7 cellular contexts compared by ENCODE assay signal in the genomic region with DNA sequence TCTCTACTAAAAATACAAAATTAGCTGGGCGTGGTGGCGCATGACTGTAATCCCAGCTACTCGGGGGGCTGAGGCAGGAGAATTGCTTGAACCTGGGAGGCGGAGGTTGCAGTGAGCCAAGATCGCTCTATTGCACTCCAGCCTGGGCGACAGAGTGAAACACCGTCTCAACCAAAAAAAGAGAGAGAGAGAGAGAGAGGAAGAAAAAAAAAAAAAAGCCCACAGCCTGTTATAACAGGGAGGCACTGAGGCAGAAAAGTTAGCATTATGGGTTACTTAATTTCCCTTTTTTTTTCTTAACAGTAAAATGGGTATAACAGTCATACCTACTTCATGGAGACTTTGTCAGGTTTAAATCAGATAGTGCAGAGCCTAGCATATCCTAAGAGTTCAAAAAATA.
DNase-seq lines count a peak whose midpoint lies in the region; ATAC-seq, FAIRE-seq and TF ChIP-seq lines count a peak whose summit lies in the region.
"Not testable (repeated sequence)": the region's sequence is repeated elsewhere in the genome, so short reads cannot be mapped to it uniquely, and the experiment has no call there.

No MANE protein-coding gene starts in this region.

- TF ChIP-seq CTCF in activated B cell treated with CpG ODN at 0.5 μM for 24 hours (IDR thresholded peaks at IDR 0.05); spleen (IDR thresholded peaks at IDR 0.05 in 8 of 11, conservative IDR thresholded peaks at IDR 0.05 in 3 of 11); testis (IDR thresholded peaks at IDR 0.05): not testable (repeated sequence)

- H3K9ac ChIP-seq in BLaER1, result not testable (repeated sequence)

- peaks cover 96% of the 10 kb centered on the region for H3K4me1 Mint-ChIP-seq in activated B cell treated with CpG ODN at 0.5 μM for 24 hours
- H3K4me1 Mint-ChIP-seq in activated naive CD8-positive, alpha-beta T cell treated with anti-CD3 and anti-CD28 coated beads, Interleukin-2, amount 50 U/mL, for 24 hours, result peaks cover 24% of the 10 kb centered on the region

- not testable (repeated sequence) for H3K27me3 Mint-ChIP-seq in activated B cell treated with CpG ODN at 0.5 μM for 24 hours; activated naive CD8-positive, alpha-beta T cell treated with anti-CD3 and anti-CD28 coated beads, Interleukin-2, amount 50 U/mL, for 24 hours

- TF ChIP-seq POLR2A in spleen (IDR thresholded peaks at IDR 0.05); testis (IDR thresholded peaks at IDR 0.05): not testable (repeated sequence)

- peak overlapping the region; percentile 73 for H3K4me3 Mint-ChIP-seq in activated B cell treated with CpG ODN at 0.5 μM for 24 hours
- not testable (repeated sequence) for H3K4me3 Mint-ChIP-seq in activated naive CD8-positive, alpha-beta T cell treated with anti-CD3 and anti-CD28 coated beads, Interleukin-2, amount 50 U/mL, for 24 hours

- FAIRE-seq in GM18507 (lab: Jason Lieb, UNC), result peak; percentile 38

- peak; percentile 16 for ATAC-seq in activated B cell treated with CpG ODN at 0.5 μM for 24 hours (ENCODE audit: low read depth)
- not testable (repeated sequence) for ATAC-seq in activated naive CD8-positive, alpha-beta T cell treated with anti-CD3 and anti-CD28 coated beads, Interleukin-2, amount 50 U/mL, for 24 hours

- peak overlapping the region; percentile 76 for H3K4me2 ChIP-seq in BLaER1

- not testable (repeated sequence) for H3K36me3 ChIP-seq in BLaER1; spleen; testis (ENCODE audit: low read depth, missing control alignments)

- not testable (repeated sequence) for H3K36me3 Mint-ChIP-seq in activated B cell treated with CpG ODN at 0.5 μM for 24 hours (ENCODE audit: low read depth); activated naive CD8-positive, alpha-beta T cell treated with anti-CD3 and anti-CD28 coated beads, Interleukin-2, amount 50 U/mL, for 24 hours (ENCODE audit: low read depth)

- not testable (repeated sequence) for H3K9me3 Mint-ChIP-seq in activated B cell treated with CpG ODN at 0.5 μM for 24 hours; activated naive CD8-positive, alpha-beta T cell treated with anti-CD3 and anti-CD28 coated beads, Interleukin-2, amount 50 U/mL, for 24 hours

- not testable (repeated sequence) for H3K27ac ChIP-seq in BLaER1
- H3K27ac ChIP-seq in spleen (peak overlapping the region in 6 of 8 donors; percentile 65 to 85 (median 78)), testis (peak overlapping the region; percentile 6 to 69)

- intact Hi-C loops in activated B cell treated with CpG ODN at 0.5 μM for 24 hours (cut with micrococcal nuclease), result loop anchor here (2.0 kb wide), 2 partner anchors 14 to 54 kb away; no protein-coding TSS in a partner anchor
- intact Hi-C loops in spleen (cut with DNase I; ENCODE audit: low total_unique reads); testis (cut with DNase I; ENCODE audit: low total_unique reads): not testable (repeated sequence)

- H3K4me1 ChIP-seq in BLaER1, result peaks cover 61% of the 10 kb centered on the region
- H3K4me1 ChIP-seq in spleen, result peaks cover 0 to 82% (median 20%) of the 10 kb centered on the region in 6 donors
- H3K4me1 ChIP-seq in testis, result peaks cover 12% of the 10 kb centered on the region

- DNase-seq in GM18507 (ENCODE audit: extremely low spot score, insufficient read length, low read depth); activated B cell treated with CpG ODN at 0.5 μM for 24 hours; activated naive CD8-positive, alpha-beta T cell treated with anti-CD3 and anti-CD28 coated beads, Interleukin-2, amount 50 U/mL, for 24 hours; spleen; testis: not testable (repeated sequence)
- peak; percentile 56 for DNase-seq in NAMALWA (ENCODE audit: low spot score)

- not testable (repeated sequence) for H4K20me1 ChIP-seq in BLaER1

- CTCF ChIA-PET in activated B cell treated with CpG ODN at 0.5 μM for 24 hours (lab: Charles Lee), result interaction anchor here (1.5 to 1.9 kb wide), 2 partner anchors 13 to 66 kb away, joined by 3 to 4 read pairs; partner anchors contain the start of gene PIP5K1B

- WGBS in spleen, 5 donors, result 56 to 78% (median 69%) methylated on average over 7 of the region's 7 CpGs
- WGBS in testis, 2 donors, result 87 to 90% methylated on average over 7 of the region's 7 CpGs

- POLR2A ChIA-PET in activated B cell treated with CpG ODN at 0.5 μM for 24 hours (lab: Charles Lee), result interaction anchor here (0.7 to 0.9 kb wide), 3 partner anchors 42 to 334 kb away, joined by 4 to 7 read pairs (median 4); a partner anchor contains a TSS

- peak overlapping the region; percentile 92 for H3K27ac Mint-ChIP-seq in activated B cell treated with CpG ODN at 0.5 μM for 24 hours
- peak overlapping the region; percentile 16 for H3K27ac Mint-ChIP-seq in activated naive CD8-positive, alpha-beta T cell treated with anti-CD3 and anti-CD28 coated beads, Interleukin-2, amount 50 U/mL, for 24 hours

- not testable (repeated sequence) for H3K27me3 ChIP-seq in BLaER1; spleen (replicated peaks in 1 of 7); testis

- H3K9me3 ChIP-seq in BLaER1, spleen, testis: not testable (repeated sequence)

- H3K4me3 ChIP-seq in BLaER1, spleen, testis: not testable (repeated sequence)
